In genomic region chr2:234950730-234951385, GRCh38 we compare ENCODE assay signal across 8 cellular contexts. TPM values are rescaled to one million over a fixed set of nuclear protein-coding genes. Genes with fewer than 3 reads are reported as not detected.
DNase-seq lines count a peak whose midpoint lies in the region; ATAC-seq, FAIRE-seq and TF ChIP-seq lines count a peak whose summit lies in the region.

No MANE protein-coding gene starts in this region.

- no peak overlapping the region for H3K27ac Mint-ChIP-seq in activated naive CD4-positive, alpha-beta T cell treated with anti-CD3 and anti-CD28 coated beads for 36 hours
- peak overlapping the region; percentile 92 for H3K27ac Mint-ChIP-seq in endodermal cell

- H3K27me3 ChIP-seq in endodermal cell (ENCODE audit: control insufficient read depth, insufficient read depth, low read length, poor library complexity, severe bottlenecking) = peaks cover 7% of the 10 kb centered on the region

- H3K4me3 Mint-ChIP-seq in activated naive CD4-positive, alpha-beta T cell treated with anti-CD3 and anti-CD28 coated beads for 36 hours = peak overlapping the region; percentile 60
- H3K4me3 Mint-ChIP-seq in endodermal cell = peak overlapping the region; percentile 82

- DNase-seq in activated naive CD4-positive, alpha-beta T cell treated with anti-CD3 and anti-CD28 coated beads for 36 hours = no peak
- no peak for DNase-seq in activated naive CD4-positive, alpha-beta T cell treated with anti-CD3 and anti-CD28 coated beads, Interleukin-2, amount 50 U/mL, for 16 hours
- peak; percentile 70 for DNase-seq in endodermal cell
- DNase-seq in urothelium cell line (ENCODE audit: low spot score) = no peak
- no peak for DNase-seq in stimulated activated naive CD4-positive, alpha-beta T cell treated with Interleukin-2 at 50 U/mL for 16 hours (lab: John Stamatoyannopoulos, UW)
- DNase-seq in NCI-H2227 (lab: John Stamatoyannopoulos, UW; ENCODE audit: unreplicated experiment) = no peak

- H3K27me3 Mint-ChIP-seq in activated naive CD4-positive, alpha-beta T cell treated with anti-CD3 and anti-CD28 coated beads for 36 hours (ENCODE audit: low read depth) = peaks cover 60% of the 10 kb centered on the region
- peaks cover 36% of the 10 kb centered on the region for H3K27me3 Mint-ChIP-seq in endodermal cell (ENCODE audit: insufficient read depth)

- no peaks in the 10 kb centered on the region for H3K9me3 ChIP-seq in endodermal cell (ENCODE audit: control insufficient read depth, low read length)
- no peaks in the 10 kb centered on the region for H3K9me3 ChIP-seq in mesodermal cell (ENCODE audit: control insufficient read depth, low read length)

- peaks cover 11% of the 10 kb centered on the region for H3K4me1 ChIP-seq in endodermal cell (ENCODE audit: control insufficient read depth, insufficient read depth, low read length)
- H3K4me1 ChIP-seq in mesodermal cell (ENCODE audit: control insufficient read depth, insufficient read depth, low read length, poor library complexity, severe bottlenecking) = peaks cover 32% of the 10 kb centered on the region

- peak; percentile 59 for FAIRE-seq in urothelium cell line (lab: Jason Lieb, UNC)

- H3K9ac ChIP-seq in endodermal cell (ENCODE audit: extremely low read depth, low read length, poor library complexity, severe bottlenecking) = peak overlapping the region; percentile 6

- CTCF ChIA-PET in activated naive CD4-positive, alpha-beta T cell treated with anti-CD3 and anti-CD28 coated beads for 36 hours (lab: Charles Lee) = no interaction called here

- H3K9me3 Mint-ChIP-seq in activated naive CD4-positive, alpha-beta T cell treated with anti-CD3 and anti-CD28 coated beads for 36 hours = no peaks in the 10 kb centered on the region
- H3K9me3 Mint-ChIP-seq in endodermal cell = no peaks in the 10 kb centered on the region

- H3K27ac ChIP-seq in endodermal cell (ENCODE audit: low read depth, low read length) (peak overlapping the region; percentile 66), mesodermal cell (ENCODE audit: low read depth, low read length, severe bottlenecking) (peak overlapping the region; percentile 89)

- H3K4me1 Mint-ChIP-seq in activated naive CD4-positive, alpha-beta T cell treated with anti-CD3 and anti-CD28 coated beads for 36 hours (ENCODE audit: low read depth) = peaks cover 7% of the 10 kb centered on the region
- peaks cover 37% of the 10 kb centered on the region for H3K4me1 Mint-ChIP-seq in endodermal cell

- 38% methylated on average over 16 to 35 of the region's 35 CpGs for WGBS in endodermal cell (ENCODE audit: insufficient coverage in 1 of 2, insufficient read length in 1 of 2), 2 experiments
- 30 to 31% methylated on average over 30 to 35 of the region's 35 CpGs for WGBS in mesodermal cell (ENCODE audit: insufficient coverage in 2 of 2), 2 experiments

- no peaks in the 10 kb centered on the region for H3K36me3 Mint-ChIP-seq in activated naive CD4-positive, alpha-beta T cell treated with anti-CD3 and anti-CD28 coated beads for 36 hours (ENCODE audit: low read depth)
- H3K36me3 Mint-ChIP-seq in endodermal cell (ENCODE audit: low read depth) = no peaks in the 10 kb centered on the region

- intact Hi-C loops in activated naive CD4-positive, alpha-beta T cell treated with anti-CD3 and anti-CD28 coated beads for 36 hours (cut with micrococcal nuclease) = no loop called here

- H3K4me3 ChIP-seq in endodermal cell (ENCODE audit: low read length) = peak overlapping the region; percentile 79
- peak overlapping the region; percentile 54 for H3K4me3 ChIP-seq in mesodermal cell (ENCODE audit: extremely low read depth, insufficient read depth, low read length, poor library complexity, severe bottlenecking)

- no peak for ATAC-seq in GM21717 (IDR thresholded peaks at IDR 0.05; ENCODE audit: unreplicated experiment)

- peak; percentile 39 for TF ChIP-seq CTCF in endodermal cell (conservative IDR thresholded peaks at IDR 0.05)

- H3K36me3 ChIP-seq in endodermal cell (ENCODE audit: control insufficient read depth, insufficient read depth, low read length) = peaks cover 6% of the 10 kb centered on the region
- H3K36me3 ChIP-seq in mesodermal cell (ENCODE audit: control insufficient read depth, insufficient read depth, low read length) = peaks cover 28% of the 10 kb centered on the region

RNA-seq across cellular contexts. Expression of gene SH3BP4, which starts 1.0 kb away (rescaled TPM):
- under 1 TPM; 0.42 to 0.64 TPM for total RNA-seq in activated naive CD4-positive, alpha-beta T cell treated with anti-CD3 and anti-CD28 coated beads for 36 hours
- 10 to 100 TPM; 49.1 to 53.4 TPM for total RNA-seq in endodermal cell
- 77.6 TPM for polyA plus RNA-seq in endodermal cell (2013, experiment 1 of 2)
- polyA plus RNA-seq in endodermal cell (2013, experiment 2 of 2) = 78.9 TPM
- polyA plus RNA-seq in mesodermal cell (2013, experiment 1 of 2) = 48.9 TPM
- 52.4 TPM for polyA plus RNA-seq in mesodermal cell (2013, experiment 2 of 2)

Comparison
In these comparisons a context has a peak if more than half of its experiments do, and no peak if none do; other contexts are left out.
1. RNA of gene SH3BP4, which starts 1.0 kb away (total RNA-seq): 49.1 to 53.4 TPM in endodermal cell; 0.42 to 0.64 TPM in activated naive CD4-positive, alpha-beta T cell treated with anti-CD3 and anti-CD28 coated beads for 36 hours; every median in the first group is over 10 times any median in the second.